Comparison of ENCODE assay signal across 1 cellular context in the genomic region with DNA sequence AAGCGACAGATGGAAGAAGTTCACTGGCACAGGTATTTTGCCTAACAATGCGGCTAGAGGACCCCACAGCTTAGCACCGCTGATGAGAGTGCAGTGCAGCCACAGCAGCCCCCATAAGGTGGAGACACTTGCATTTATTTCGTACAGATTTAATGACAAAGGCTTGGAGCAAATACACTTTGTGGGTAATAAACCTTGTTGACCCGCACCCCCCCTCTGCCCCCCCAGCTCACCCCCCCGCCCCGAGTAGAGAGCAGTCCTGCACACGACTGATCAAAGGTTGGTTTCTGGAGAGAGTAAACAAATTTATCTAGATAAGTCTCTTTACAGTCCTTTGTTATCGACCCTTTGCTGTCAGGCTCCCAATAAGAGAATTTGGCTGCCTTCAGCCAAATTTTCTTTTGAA.
TF ChIP-seq lines count a peak whose summit lies in the region.

No MANE protein-coding gene starts in this region.

TF ChIP-seq in HepG2, 621 proteins besides CTCF, POLR2A, EP300 and RAD21 (continued from another document):
- TF ChIP-seq, protein P1, sequence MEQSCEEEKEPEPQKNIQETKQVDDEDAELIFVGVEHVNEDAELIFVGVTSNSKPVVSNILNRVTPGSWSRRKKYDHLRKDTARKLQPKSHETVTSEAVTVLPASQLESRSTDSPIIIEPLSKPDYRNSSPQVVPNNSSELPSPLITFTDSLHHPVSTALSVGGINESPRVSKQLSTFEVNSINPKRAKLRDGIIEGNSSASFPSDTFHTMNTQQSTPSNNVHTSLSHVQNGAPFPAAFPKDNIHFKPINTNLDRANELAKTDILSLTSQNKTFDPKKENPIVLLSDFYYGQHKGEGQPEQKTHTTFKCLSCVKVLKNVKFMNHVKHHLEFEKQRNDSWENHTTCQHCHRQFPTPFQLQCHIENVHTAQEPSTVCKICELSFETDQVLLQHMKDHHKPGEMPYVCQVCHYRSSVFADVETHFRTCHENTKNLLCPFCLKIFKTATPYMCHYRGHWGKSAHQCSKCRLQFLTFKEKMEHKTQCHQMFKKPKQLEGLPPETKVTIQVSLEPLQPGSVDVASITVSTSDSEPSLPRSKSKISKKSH (CRISPR knock-in tag; IDR thresholded peaks at IDR 0.05; ENCODE audit: borderline replicate concordance) = peak; percentile 95
- TF ChIP-seq CBX5 (CRISPR knock-in tag; IDR thresholded peaks at IDR 0.05; ENCODE audit: borderline replicate concordance) (peak; percentile 68; the same call in 1 of the 2 replicates), TCF7 (IDR thresholded peaks at IDR 0.05; ENCODE audit: low read depth) (peak; percentile 59; the same call in 1 of the 2 replicates), ONECUT2 (CRISPR knock-in tag; IDR thresholded peaks at IDR 0.05) (peak; percentile 70), SALL1 (CRISPR knock-in tag; IDR thresholded peaks at IDR 0.05) (0 out of 2 replicates have a peak, but pooled peaks have one; percentile 11), SOX13 (IDR thresholded peaks at IDR 0.05) (no peak), SOX13 (CRISPR knock-in tag; conservative IDR thresholded peaks at IDR 0.05 in 1 of 2, IDR thresholded peaks at IDR 0.05 in 1 of 2) (peak in 1 of 2 experiments; percentile 76; a peak in 2 of 4 replicates), ZNF44 (CRISPR knock-in tag; IDR thresholded peaks at IDR 0.05) (no peak), ISL2 (CRISPR knock-in tag; IDR thresholded peaks at IDR 0.05) (peak; percentile 29; the same call in 1 of the 2 replicates), TBL1XR1 (IDR thresholded peaks at IDR 0.05; ENCODE audit: borderline replicate concordance, low read length, partially characterized antibody) (no peak), MAZ (IDR thresholded peaks at IDR 0.05; ENCODE audit: borderline replicate concordance, low read depth, low read length) (0 out of 2 replicates have a peak, but pooled peaks have one; percentile 27), MAZ (CRISPR knock-in tag; IDR thresholded peaks at IDR 0.05; ENCODE audit: low read depth) (no peak)
- TF ChIP-seq, protein P2, sequence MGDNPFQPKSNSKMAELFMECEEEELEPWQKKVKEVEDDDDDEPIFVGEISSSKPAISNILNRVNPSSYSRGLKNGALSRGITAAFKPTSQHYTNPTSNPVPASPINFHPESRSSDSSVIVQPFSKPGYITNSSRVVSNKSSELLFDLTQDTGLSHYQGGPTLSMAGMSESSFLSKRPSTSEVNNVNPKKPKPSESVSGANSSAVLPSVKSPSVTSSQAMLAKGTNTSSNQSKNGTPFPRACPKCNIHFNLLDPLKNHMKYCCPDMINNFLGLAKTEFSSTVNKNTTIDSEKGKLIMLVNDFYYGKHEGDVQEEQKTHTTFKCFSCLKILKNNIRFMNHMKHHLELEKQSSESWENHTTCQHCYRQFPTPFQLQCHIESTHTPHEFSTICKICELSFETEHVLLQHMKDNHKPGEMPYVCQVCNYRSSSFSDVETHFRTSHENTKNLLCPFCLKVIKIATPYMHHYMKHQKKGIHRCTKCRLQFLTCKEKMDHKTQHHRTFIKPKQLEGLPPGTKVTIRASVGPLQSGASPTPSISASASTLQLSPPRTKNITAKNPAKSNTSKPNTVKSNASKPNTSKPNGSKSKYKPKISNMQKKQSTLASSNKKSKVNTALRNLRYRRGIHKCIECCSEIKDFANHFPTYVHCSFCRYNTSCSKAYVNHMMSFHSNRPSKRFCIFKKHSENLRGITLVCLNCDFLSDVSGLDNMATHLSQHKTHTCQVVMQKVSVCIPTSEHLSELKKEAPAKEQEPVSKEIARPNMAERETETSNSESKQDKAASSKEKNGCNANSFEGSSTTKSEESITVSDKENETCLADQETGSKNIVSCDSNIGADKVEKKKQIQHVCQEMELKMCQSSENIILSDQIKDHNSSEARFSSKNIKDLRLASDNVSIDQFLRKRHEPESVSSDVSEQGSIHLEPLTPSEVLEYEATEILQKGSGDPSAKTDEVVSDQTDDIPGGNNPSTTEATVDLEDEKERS (CRISPR knock-in tag; IDR thresholded peaks at IDR 0.05) = peak; percentile 90
- TF ChIP-seq, protein P3, sequence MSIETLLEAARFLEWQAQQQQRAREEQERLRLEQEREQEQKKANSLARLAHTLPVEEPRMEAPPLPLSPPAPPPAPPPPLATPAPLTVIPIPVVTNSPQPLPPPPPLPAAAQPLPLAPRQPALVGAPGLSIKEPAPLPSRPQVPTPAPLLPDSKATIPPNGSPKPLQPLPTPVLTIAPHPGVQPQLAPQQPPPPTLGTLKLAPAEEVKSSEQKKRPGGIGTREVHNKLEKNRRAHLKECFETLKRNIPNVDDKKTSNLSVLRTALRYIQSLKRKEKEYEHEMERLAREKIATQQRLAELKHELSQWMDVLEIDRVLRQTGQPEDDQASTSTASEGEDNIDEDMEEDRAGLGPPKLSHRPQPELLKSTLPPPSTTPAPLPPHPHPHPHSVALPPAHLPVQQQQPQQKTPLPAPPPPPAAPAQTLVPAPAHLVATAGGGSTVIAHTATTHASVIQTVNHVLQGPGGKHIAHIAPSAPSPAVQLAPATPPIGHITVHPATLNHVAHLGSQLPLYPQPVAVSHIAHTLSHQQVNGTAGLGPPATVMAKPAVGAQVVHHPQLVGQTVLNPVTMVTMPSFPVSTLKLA (IDR thresholded peaks at IDR 0.05) = no peak
- TF ChIP-seq, protein P4, sequence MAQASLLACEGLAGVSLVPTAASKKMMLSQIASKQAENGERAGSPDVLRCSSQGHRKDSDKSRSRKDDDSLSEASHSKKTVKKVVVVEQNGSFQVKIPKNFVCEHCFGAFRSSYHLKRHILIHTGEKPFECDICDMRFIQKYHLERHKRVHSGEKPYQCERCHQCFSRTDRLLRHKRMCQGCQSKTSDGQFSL (CRISPR knock-in tag; IDR thresholded peaks at IDR 0.05) = 0 out of 2 replicates have a peak, but pooled peaks have one; percentile 62
- TF ChIP-seq, protein P5, sequence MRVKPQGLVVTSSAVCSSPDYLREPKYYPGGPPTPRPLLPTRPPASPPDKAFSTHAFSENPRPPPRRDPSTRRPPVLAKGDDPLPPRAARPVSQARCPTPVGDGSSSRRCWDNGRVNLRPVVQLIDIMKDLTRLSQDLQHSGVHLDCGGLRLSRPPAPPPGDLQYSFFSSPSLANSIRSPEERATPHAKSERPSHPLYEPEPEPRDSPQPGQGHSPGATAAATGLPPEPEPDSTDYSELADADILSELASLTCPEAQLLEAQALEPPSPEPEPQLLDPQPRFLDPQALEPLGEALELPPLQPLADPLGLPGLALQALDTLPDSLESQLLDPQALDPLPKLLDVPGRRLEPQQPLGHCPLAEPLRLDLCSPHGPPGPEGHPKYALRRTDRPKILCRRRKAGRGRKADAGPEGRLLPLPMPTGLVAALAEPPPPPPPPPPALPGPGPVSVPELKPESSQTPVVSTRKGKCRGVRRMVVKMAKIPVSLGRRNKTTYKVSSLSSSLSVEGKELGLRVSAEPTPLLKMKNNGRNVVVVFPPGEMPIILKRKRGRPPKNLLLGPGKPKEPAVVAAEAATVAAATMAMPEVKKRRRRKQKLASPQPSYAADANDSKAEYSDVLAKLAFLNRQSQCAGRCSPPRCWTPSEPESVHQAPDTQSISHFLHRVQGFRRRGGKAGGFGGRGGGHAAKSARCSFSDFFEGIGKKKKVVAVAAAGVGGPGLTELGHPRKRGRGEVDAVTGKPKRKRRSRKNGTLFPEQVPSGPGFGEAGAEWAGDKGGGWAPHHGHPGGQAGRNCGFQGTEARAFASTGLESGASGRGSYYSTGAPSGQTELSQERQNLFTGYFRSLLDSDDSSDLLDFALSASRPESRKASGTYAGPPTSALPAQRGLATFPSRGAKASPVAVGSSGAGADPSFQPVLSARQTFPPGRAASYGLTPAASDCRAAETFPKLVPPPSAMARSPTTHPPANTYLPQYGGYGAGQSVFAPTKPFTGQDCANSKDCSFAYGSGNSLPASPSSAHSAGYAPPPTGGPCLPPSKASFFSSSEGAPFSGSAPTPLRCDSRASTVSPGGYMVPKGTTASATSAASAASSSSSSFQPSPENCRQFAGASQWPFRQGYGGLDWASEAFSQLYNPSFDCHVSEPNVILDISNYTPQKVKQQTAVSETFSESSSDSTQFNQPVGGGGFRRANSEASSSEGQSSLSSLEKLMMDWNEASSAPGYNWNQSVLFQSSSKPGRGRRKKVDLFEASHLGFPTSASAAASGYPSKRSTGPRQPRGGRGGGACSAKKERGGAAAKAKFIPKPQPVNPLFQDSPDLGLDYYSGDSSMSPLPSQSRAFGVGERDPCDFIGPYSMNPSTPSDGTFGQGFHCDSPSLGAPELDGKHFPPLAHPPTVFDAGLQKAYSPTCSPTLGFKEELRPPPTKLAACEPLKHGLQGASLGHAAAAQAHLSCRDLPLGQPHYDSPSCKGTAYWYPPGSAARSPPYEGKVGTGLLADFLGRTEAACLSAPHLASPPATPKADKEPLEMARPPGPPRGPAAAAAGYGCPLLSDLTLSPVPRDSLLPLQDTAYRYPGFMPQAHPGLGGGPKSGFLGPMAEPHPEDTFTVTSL (CRISPR knock-in tag; IDR thresholded peaks at IDR 0.05; ENCODE audit: borderline replicate concordance) = peak; percentile 27; the same call in 1 of the 2 replicates
- TF ChIP-seq, protein P6, sequence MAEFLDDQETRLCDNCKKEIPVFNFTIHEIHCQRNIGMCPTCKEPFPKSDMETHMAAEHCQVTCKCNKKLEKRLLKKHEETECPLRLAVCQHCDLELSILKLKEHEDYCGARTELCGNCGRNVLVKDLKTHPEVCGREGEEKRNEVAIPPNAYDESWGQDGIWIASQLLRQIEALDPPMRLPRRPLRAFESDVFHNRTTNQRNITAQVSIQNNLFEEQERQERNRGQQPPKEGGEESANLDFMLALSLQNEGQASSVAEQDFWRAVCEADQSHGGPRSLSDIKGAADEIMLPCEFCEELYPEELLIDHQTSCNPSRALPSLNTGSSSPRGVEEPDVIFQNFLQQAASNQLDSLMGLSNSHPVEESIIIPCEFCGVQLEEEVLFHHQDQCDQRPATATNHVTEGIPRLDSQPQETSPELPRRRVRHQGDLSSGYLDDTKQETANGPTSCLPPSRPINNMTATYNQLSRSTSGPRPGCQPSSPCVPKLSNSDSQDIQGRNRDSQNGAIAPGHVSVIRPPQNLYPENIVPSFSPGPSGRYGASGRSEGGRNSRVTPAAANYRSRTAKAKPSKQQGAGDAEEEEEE (CRISPR knock-in tag; IDR thresholded peaks at IDR 0.05; ENCODE audit: borderline replicate concordance) = no peak
- TF ChIP-seq, protein P7, sequence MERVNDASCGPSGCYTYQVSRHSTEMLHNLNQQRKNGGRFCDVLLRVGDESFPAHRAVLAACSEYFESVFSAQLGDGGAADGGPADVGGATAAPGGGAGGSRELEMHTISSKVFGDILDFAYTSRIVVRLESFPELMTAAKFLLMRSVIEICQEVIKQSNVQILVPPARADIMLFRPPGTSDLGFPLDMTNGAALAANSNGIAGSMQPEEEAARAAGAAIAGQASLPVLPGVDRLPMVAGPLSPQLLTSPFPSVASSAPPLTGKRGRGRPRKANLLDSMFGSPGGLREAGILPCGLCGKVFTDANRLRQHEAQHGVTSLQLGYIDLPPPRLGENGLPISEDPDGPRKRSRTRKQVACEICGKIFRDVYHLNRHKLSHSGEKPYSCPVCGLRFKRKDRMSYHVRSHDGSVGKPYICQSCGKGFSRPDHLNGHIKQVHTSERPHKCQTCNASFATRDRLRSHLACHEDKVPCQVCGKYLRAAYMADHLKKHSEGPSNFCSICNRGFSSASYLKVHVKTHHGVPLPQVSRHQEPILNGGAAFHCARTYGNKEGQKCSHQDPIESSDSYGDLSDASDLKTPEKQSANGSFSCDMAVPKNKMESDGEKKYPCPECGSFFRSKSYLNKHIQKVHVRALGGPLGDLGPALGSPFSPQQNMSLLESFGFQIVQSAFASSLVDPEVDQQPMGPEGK (CRISPR knock-in tag; IDR thresholded peaks at IDR 0.05) = peak; percentile 90
- TF ChIP-seq, protein P8, sequence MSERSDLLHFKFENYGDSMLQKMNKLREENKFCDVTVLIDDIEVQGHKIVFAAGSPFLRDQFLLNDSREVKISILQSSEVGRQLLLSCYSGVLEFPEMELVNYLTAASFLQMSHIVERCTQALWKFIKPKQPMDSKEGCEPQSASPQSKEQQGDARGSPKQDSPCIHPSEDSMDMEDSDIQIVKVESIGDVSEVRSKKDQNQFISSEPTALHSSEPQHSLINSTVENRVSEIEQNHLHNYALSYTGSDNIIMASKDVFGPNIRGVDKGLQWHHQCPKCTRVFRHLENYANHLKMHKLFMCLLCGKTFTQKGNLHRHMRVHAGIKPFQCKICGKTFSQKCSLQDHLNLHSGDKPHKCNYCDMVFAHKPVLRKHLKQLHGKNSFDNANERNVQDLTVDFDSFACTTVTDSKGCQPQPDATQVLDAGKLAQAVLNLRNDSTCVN (CRISPR knock-in tag; IDR thresholded peaks at IDR 0.05; ENCODE audit: borderline replicate concordance) = 0 out of 2 replicates have a peak, but pooled peaks have one; percentile 42
